8 cellular contexts compared by ENCODE assay signal in genomic region chr11:61815790-61816735, GRCh38. TPM values are rescaled to one million over a fixed set of nuclear protein-coding genes. Genes with fewer than 3 reads are reported as not detected.
A peak's percentile ranks its signal among the peaks of the same experiment; 100 is the strongest.
DNase-seq lines count a peak whose midpoint lies in the region; ATAC-seq and TF ChIP-seq lines count a peak whose summit lies in the region.

No MANE protein-coding gene starts in this region.

- H3F3A ChIP-seq in PC-3 (ENCODE audit: low read length, unreplicated experiment): no peaks in the 10 kb centered on the region

- peak overlapping the region; percentile 5 to 96 (median 83) for H3K27ac Mint-ChIP-seq in CD4-positive, alpha-beta memory T cell
- H3K27ac Mint-ChIP-seq in neural crest cell (ENCODE audit: unreplicated experiment): peak overlapping the region; percentile 100

- TF ChIP-seq CTCF in PC-3 (conservative IDR thresholded peaks at IDR 0.05; ENCODE audit: low read depth, low read length): no peak
- TF ChIP-seq CTCF in neural crest cell (conservative IDR thresholded peaks at IDR 0.05): no peak

- DNase-seq in CD4-positive, alpha-beta memory T cell: peak; percentile 38 to 71 (median 58)
- DNase-seq in HK-2 (ENCODE audit: unreplicated experiment) (peak; percentile 79), PC-3 (peak; percentile 92), foreskin melanocyte (peak; percentile 68), neural crest cell (ENCODE audit: low read depth, low spot score) (peak; percentile 54), ureter (ENCODE audit: low spot score) (peak; percentile 67)
- peak; percentile 43 for DNase-seq in activated gamma-delta T cell treated with anti-CD3 and anti-CD28 coated beads, Interleukin-2, amount 50 U/mL, for 16 hours (ENCODE audit: low read depth)

- H3K79me2 ChIP-seq in PC-3 (ENCODE audit: low read length): peaks cover 39% of the 10 kb centered on the region

- peak overlapping the region; percentile 76 for H2AFZ ChIP-seq in PC-3 (ENCODE audit: low read length)

- POLR2A ChIA-PET in CD4-positive, alpha-beta memory T cell (lab: Charles Lee; ENCODE audit: partially characterized antibody): interaction anchor here (0.7 to 4.1 kb wide), 10 partner anchors 12 to 308 kb away, joined by 3 to 28 read pairs (median 12); partner anchors contain the start of genes FADS2, FEN1, FTH1 and INCENP
- POLR2A ChIA-PET in PC-3 (lab: Charles Lee; ENCODE audit: unreplicated experiment): interaction anchor here (0.6 to 1.3 kb wide), 3 partner anchors 12 to 1025 kb away, joined by 3 to 17 read pairs (median 6); partner anchors contain the start of gene FADS2

- H3K27me3 Mint-ChIP-seq in CD4-positive, alpha-beta memory T cell: peaks cover 4 to 19% of the 10 kb centered on the region in 2 donors
- no peaks in the 10 kb centered on the region for H3K27me3 Mint-ChIP-seq in neural crest cell (ENCODE audit: low read depth)

- H3K27me3 ChIP-seq in CD4-positive, alpha-beta memory T cell (ENCODE audit: insufficient read depth, low read length): peaks cover 10% of the 10 kb centered on the region
- H3K27me3 ChIP-seq in PC-3 (ENCODE audit: low read length): no peaks in the 10 kb centered on the region

- peak overlapping the region; percentile 84 to 97 (median 92) for H3K4me3 Mint-ChIP-seq in CD4-positive, alpha-beta memory T cell
- peak overlapping the region; percentile 94 for H3K4me3 Mint-ChIP-seq in neural crest cell

- H3K4me1 ChIP-seq in CD4-positive, alpha-beta memory T cell (ENCODE audit: insufficient read depth, low read length): peaks cover 21% of the 10 kb centered on the region
- peaks cover 38% of the 10 kb centered on the region for H3K4me1 ChIP-seq in PC-3 (ENCODE audit: insufficient read depth, low read length)

- peak overlapping the region; percentile 34 for H3K27ac ChIP-seq in CD4-positive, alpha-beta memory T cell (ENCODE audit: low read depth, low read length)
- peak overlapping the region; percentile 86 for H3K27ac ChIP-seq in PC-3 (ENCODE audit: low read length)

- H3K36me3 Mint-ChIP-seq in CD4-positive, alpha-beta memory T cell: peaks cover 0 to 4% of the 10 kb centered on the region in 2 donors
- H3K36me3 Mint-ChIP-seq in neural crest cell (ENCODE audit: low read depth): peaks cover 27% of the 10 kb centered on the region

- peaks cover 3 to 18% (median 7%) of the 10 kb centered on the region in 4 donors for H3K4me1 Mint-ChIP-seq in CD4-positive, alpha-beta memory T cell
- H3K4me1 Mint-ChIP-seq in neural crest cell: peaks cover 26% of the 10 kb centered on the region

- CTCF ChIA-PET in CD4-positive, alpha-beta memory T cell (lab: Charles Lee; ENCODE audit: partially characterized antibody): interaction anchor here (1.0 to 9.4 kb wide), 9 partner anchors 9 to 292 kb away, joined by 3 to 95 read pairs (median 8); partner anchors contain the start of genes FEN1 and TMEM258
- CTCF ChIA-PET in PC-3 (lab: Charles Lee): interaction anchor here (1.0 to 1.7 kb wide), 3 partner anchors 19 to 266 kb away, joined by 5 to 14 read pairs (median 5); no protein-coding TSS in a partner anchor

- H3K4me2 ChIP-seq in PC-3 (ENCODE audit: low read length): peak overlapping the region; percentile 92

- ATAC-seq in GM19351 (IDR thresholded peaks at IDR 0.05; ENCODE audit: unreplicated experiment) (peak; percentile 29), PC-3 (peak; percentile 45)

- no peaks in the 10 kb centered on the region for H4K20me1 ChIP-seq in PC-3 (ENCODE audit: low read length)

- H3K36me3 ChIP-seq in CD4-positive, alpha-beta memory T cell (ENCODE audit: insufficient read depth, low read length): no peaks in the 10 kb centered on the region
- H3K36me3 ChIP-seq in PC-3 (ENCODE audit: low read depth, low read length): peaks cover 14% of the 10 kb centered on the region; the same call in 1 of the 2 replicates

- H3K9me2 ChIP-seq in PC-3 (replicated peaks; ENCODE audit: low read length): no peaks in the 10 kb centered on the region

- peak overlapping the region; percentile 73 to 77 for H3K4me3 ChIP-seq in CD4-positive, alpha-beta memory T cell (ENCODE audit: low read length in 2 of 2)
- peak overlapping the region; percentile 78 for H3K4me3 ChIP-seq in PC-3 (ENCODE audit: low read length)

- H3K9ac ChIP-seq in PC-3 (ENCODE audit: low read length): peak overlapping the region; percentile 92

- TSS peak; percentile 61 for BruUV-seq in PC-3 (replicated peaks; lab: Mats Ljungman, UMichigan)

- no peaks in the 10 kb centered on the region for H3K9me3 Mint-ChIP-seq in CD4-positive, alpha-beta memory T cell
- H3K9me3 Mint-ChIP-seq in neural crest cell: peaks cover 9% of the 10 kb centered on the region

- no peaks in the 10 kb centered on the region for H3K9me3 ChIP-seq in CD4-positive, alpha-beta memory T cell (ENCODE audit: control insufficient read depth in 1 of 2, low read length in 2 of 2)
- H3K9me3 ChIP-seq in PC-3 (ENCODE audit: low read length): no peaks in the 10 kb centered on the region

- intact Hi-C loops in CD4-positive, alpha-beta memory T cell (cut with micrococcal nuclease): loop anchor here (1.0 to 5.0 kb wide), 3 partner anchors 19 to 76 kb away; partner anchors contain the start of genes FADS3, FEN1 and TMEM258
- intact Hi-C loops in PC-3 (cut with micrococcal nuclease): loop anchor here (1.0 to 5.0 kb wide), 2 partner anchors 19 to 76 kb away; partner anchors contain the start of gene FADS3

RNA-seq across cellular contexts. Expression of gene FADS1, which starts 0.7 kb away (rescaled TPM):
- total RNA-seq in CD4-positive, alpha-beta memory T cell: 1 to 10 TPM; 1.7 to 2.2 TPM
- polyA plus RNA-seq in CD4-positive, alpha-beta memory T cell: under 1 TPM; 0.70 to 0.72 TPM
- total RNA-seq in PC-3 (2014; rRNA removed) (79.4 and 84.4 TPM in 2 replicates), neural crest cell (245 and 248 TPM in 2 replicates), ureter (40.7 TPM)

RNA-seq across cellular contexts. Expression of gene FADS2, which starts 12.0 kb away (rescaled TPM):
- under 1 TPM; 0.22 to 0.73 TPM for total RNA-seq in CD4-positive, alpha-beta memory T cell
- under 1 TPM; 0.06 to 0.94 TPM for polyA plus RNA-seq in CD4-positive, alpha-beta memory T cell
- total RNA-seq in PC-3 (2014; rRNA removed) (246 and 305 TPM in 2 replicates), neural crest cell (939 and 976 TPM in 2 replicates), ureter (118 TPM)

RNA-seq across cellular contexts. Expression of gene FEN1, which starts 23.4 kb away (rescaled TPM):
- total RNA-seq in CD4-positive, alpha-beta memory T cell: 1 to 10 TPM; 7.4 to 8.0 TPM
- 10 to 100 TPM; 12.7 to 15.4 TPM for polyA plus RNA-seq in CD4-positive, alpha-beta memory T cell
- 132 and 137 TPM in 2 replicates for total RNA-seq in PC-3 (2014; rRNA removed)
- total RNA-seq in neural crest cell: 99.6 TPM in 2 replicates
- total RNA-seq in ureter: 10.4 TPM

RNA-seq across cellular contexts. Expression of gene TMEM258, which starts 23.7 kb away (rescaled TPM):
- 100 to 1,000 TPM; 113 to 117 TPM for total RNA-seq in CD4-positive, alpha-beta memory T cell
- polyA plus RNA-seq in CD4-positive, alpha-beta memory T cell: 100 to 1,000 TPM; 186 to 276 TPM
- total RNA-seq in PC-3 (2014; rRNA removed): 79.2 and 110 TPM in 2 replicates
- 162 and 174 TPM in 2 replicates for total RNA-seq in neural crest cell
- 98.7 TPM for total RNA-seq in ureter

Comparison
In these comparisons a context has a peak if more than half of its experiments do, and no peak if none do; other contexts are left out.
1. Peak in every context shown above with its lines: DNase-seq, ATAC-seq, H3K4me3 ChIP-seq and H3K27ac ChIP-seq.
2. RNA of gene FADS1, which starts 0.7 kb away (total RNA-seq): 245 to 248 TPM in neural crest cell, 79.4 to 84.4 TPM in PC-3 and 40.7 TPM in ureter (single experiment); 1.7 to 2.2 TPM in CD4-positive, alpha-beta memory T cell; every median in the first group is over 10 times any median in the second.
3. RNA of gene FADS2, which starts 12.0 kb away (total RNA-seq): 939 to 976 TPM in neural crest cell, 246 to 305 TPM in PC-3 and 118 TPM in ureter (single experiment); 0.22 to 0.73 TPM in CD4-positive, alpha-beta memory T cell; every median in the first group is over 10 times any median in the second.